23 cellular contexts compared by ENCODE assay signal in genomic region chr15:64125978-64126377, GRCh38. TPM values are rescaled to one million over a fixed set of nuclear protein-coding genes. Genes with fewer than 3 reads are reported as not detected.
"Had no signal": no experiment of that assay in that cellular context is flagged by ENCODE, and none has a peak within 500 bp of the region (broad histone marks: within the 10 kb centered on the region; RNA-seq: fewer than 3 reads in every experiment).

No MANE protein-coding gene starts in this region.

- H3K4me1 ChIP-seq: esophagus squamous epithelium, lower lobe of right lung, parathyroid adenoma, right lobe of liver, tibial artery, vagina had no signal

- H3K4me3 ChIP-seq: esophagus squamous epithelium, left ventricle myocardium inferior, lower lobe of right lung, psoas muscle, right lobe of liver, spleen, tibial artery, upper lobe of left lung, vagina had no signal

- H3K27ac Mint-ChIP-seq: memory B cell; mesothelial cell of epicardium; natural killer cell treated with Interleukin-12 subunit alpha and Interleukin-12 subunit beta and Interleukin-15 and Interleukin-18, amount 100 ng/mL, for 72 hours; stimulated activated naive B cell treated with anti-CD40 and anti-IgM and Interleukin-4, amounts not matched to agents 10 μg/mL and 1 μg/mL and 100 μg/mL, for 72 hours had no signal

- H3K9me3 Mint-ChIP-seq: effector memory CD8-positive, alpha-beta T cell; immature natural killer cell; memory B cell; mesothelial cell of epicardium; natural killer cell treated with Interleukin-12 subunit alpha and Interleukin-12 subunit beta and Interleukin-15 and Interleukin-18, amount 100 ng/mL, for 72 hours; stimulated activated naive B cell treated with anti-CD40 and anti-IgM and Interleukin-4, amounts not matched to agents 10 μg/mL and 1 μg/mL and 100 μg/mL, for 72 hours; stimulated activated naive CD8-positive, alpha-beta T cell treated with anti-CD3 and anti-CD28 coated beads, Interleukin-15, amount 100 ng/mL, for 72 hours had no signal

- H3K4me1 Mint-ChIP-seq: memory B cell; mesothelial cell of epicardium; stimulated activated naive B cell treated with anti-CD40 and anti-IgM and Interleukin-4, amounts not matched to agents 10 μg/mL and 1 μg/mL and 100 μg/mL, for 72 hours; stimulated activated naive CD8-positive, alpha-beta T cell treated with anti-CD3 and anti-CD28 coated beads, Interleukin-15, amount 100 ng/mL, for 72 hours had no signal

- H3K27me3 Mint-ChIP-seq: effector memory CD8-positive, alpha-beta T cell; memory B cell; natural killer cell treated with Interleukin-12 subunit alpha and Interleukin-12 subunit beta and Interleukin-15 and Interleukin-18, amount 100 ng/mL, for 72 hours; stimulated activated naive B cell treated with anti-CD40 and anti-IgM and Interleukin-4, amounts not matched to agents 10 μg/mL and 1 μg/mL and 100 μg/mL, for 72 hours; stimulated activated naive CD8-positive, alpha-beta T cell treated with anti-CD3 and anti-CD28 coated beads, Interleukin-15, amount 100 ng/mL, for 72 hours had no signal

- H3K27ac ChIP-seq: esophagus squamous epithelium, left ventricle myocardium inferior, parathyroid adenoma, psoas muscle, right lobe of liver, spleen, tibial artery, vagina had no signal

- H3K4me3 Mint-ChIP-seq: effector memory CD8-positive, alpha-beta T cell; immature natural killer cell; memory B cell; mesothelial cell of epicardium; natural killer cell treated with Interleukin-12 subunit alpha and Interleukin-12 subunit beta and Interleukin-15 and Interleukin-18, amount 100 ng/mL, for 72 hours; stimulated activated naive B cell treated with anti-CD40 and anti-IgM and Interleukin-4, amounts not matched to agents 10 μg/mL and 1 μg/mL and 100 μg/mL, for 72 hours; stimulated activated naive CD8-positive, alpha-beta T cell treated with anti-CD3 and anti-CD28 coated beads, Interleukin-15, amount 100 ng/mL, for 72 hours had no signal

- ATAC-seq: effector memory CD8-positive, alpha-beta T cell; left cardiac atrium; natural killer cell treated with Interleukin-12 subunit alpha and Interleukin-12 subunit beta and Interleukin-15 and Interleukin-18, amount 100 ng/mL, for 72 hours; psoas muscle; right lobe of liver; stimulated activated naive B cell treated with anti-CD40 and anti-IgM and Interleukin-4, amounts not matched to agents 10 μg/mL and 1 μg/mL and 100 μg/mL, for 72 hours; stimulated activated naive CD8-positive, alpha-beta T cell treated with anti-CD3 and anti-CD28 coated beads, Interleukin-15, amount 100 ng/mL, for 72 hours had no signal

- DNase-seq: effector memory CD8-positive, alpha-beta T cell; esophagus squamous epithelium; foreskin fibroblast; immature natural killer cell; left cardiac atrium; left ventricle myocardium inferior; lower lobe of right lung; psoas muscle; retina; right lobe of liver; spleen; stimulated activated CD4-positive, alpha-beta T cell treated with anti-CD3 and anti-CD28 coated beads, Interleukin-15, amount 100 ng/mL, for 24 hours; stimulated activated CD4-positive, alpha-beta T cell treated with anti-CD3 and anti-CD28 coated beads, Interleukin-2, amount 100 ng/mL, for 24 hours; stimulated activated CD4-positive, alpha-beta T cell treated with anti-CD3 and anti-CD28 coated beads, Interleukin-4, amount 100 ng/mL, for 4 hours; stimulated activated naive B cell treated with anti-CD40 and anti-IgM and Interleukin-4, amounts not matched to agents 10 μg/mL and 1 μg/mL and 100 μg/mL, for 72 hours; stimulated activated naive CD8-positive, alpha-beta T cell treated with anti-CD3 and anti-CD28 coated beads, Interleukin-15, amount 100 ng/mL, for 72 hours; tibial artery; upper lobe of left lung had no signal

- H3K9me3 ChIP-seq: esophagus squamous epithelium, left ventricle myocardium inferior, lower lobe of right lung, psoas muscle, right lobe of liver, spleen, tibial artery, upper lobe of left lung, vagina had no signal

- H3K27me3 ChIP-seq: esophagus squamous epithelium, right lobe of liver, spleen, tibial artery, upper lobe of left lung, vagina had no signal

RNA-seq across cellular contexts. Expression of gene SNX22, which starts 25.6 kb away (rescaled TPM):
- total RNA-seq: vagina had no signal
